ENCODE assay signal across 1 cellular context in the genomic region with DNA sequence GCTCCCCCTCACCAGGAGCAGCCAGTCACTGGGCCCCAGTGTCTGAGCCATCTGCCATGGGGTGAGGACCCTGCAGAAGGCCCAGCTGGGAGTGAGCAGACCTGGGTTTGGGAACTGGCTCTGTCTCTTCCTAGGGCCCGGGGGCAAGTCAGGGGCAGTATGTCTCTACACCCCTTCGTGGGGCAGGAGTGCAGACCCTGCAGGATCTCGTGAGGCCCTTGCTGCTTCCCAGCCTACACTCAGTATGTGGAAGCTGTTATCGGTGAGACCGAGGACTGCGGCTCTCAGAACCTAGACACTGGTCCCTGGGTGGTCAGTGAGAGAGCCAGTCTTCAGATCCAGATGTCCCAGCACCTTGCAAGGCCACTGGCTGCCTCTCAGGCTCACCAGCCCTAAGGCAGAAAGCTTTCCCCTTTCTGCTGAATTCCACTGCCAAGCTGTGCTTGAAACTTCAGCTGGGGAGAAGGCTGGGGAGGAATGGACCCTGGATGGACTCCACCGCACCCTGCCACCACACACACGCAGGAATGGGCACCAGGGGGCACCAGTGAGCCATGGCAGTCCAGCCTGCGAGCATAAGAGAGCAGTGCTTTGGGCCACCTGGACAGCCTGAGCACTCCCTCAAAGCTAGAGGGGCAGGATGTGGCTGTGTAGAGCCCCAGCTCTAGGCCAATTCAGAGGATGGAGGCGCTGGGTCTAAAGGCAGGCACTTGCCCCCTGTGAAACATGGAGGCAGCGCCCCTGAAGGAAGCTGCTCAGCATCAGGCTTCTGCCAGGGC.
TF ChIP-seq lines count a peak whose summit lies in the region.

No MANE protein-coding gene starts in this region.

TF ChIP-seq in HepG2, 621 proteins besides CTCF, POLR2A, EP300 and RAD21 (continued from another document and continues in another):
- peak; percentile 45; the same call in 1 of the 2 replicates for TF ChIP-seq ZBTB34 (CRISPR knock-in tag; IDR thresholded peaks at IDR 0.05)
- peak; percentile 26; the same call in 1 of the 2 replicates for TF ChIP-seq MXD4 (CRISPR knock-in tag; IDR thresholded peaks at IDR 0.05)
- peak; percentile 61; the same call in 1 of the 2 replicates for TF ChIP-seq ERF (CRISPR knock-in tag; IDR thresholded peaks at IDR 0.05)
- no peak for TF ChIP-seq MAF1 (CRISPR knock-in tag; IDR thresholded peaks at IDR 0.05; ENCODE audit: borderline replicate concordance)
- TF ChIP-seq ZSCAN31 (CRISPR knock-in tag; IDR thresholded peaks at IDR 0.05; ENCODE audit: low read depth), result peak; percentile 72; the same call in 1 of the 2 replicates
- 0 out of 2 replicates have a peak, but pooled peaks have one; percentile 62 for TF ChIP-seq ZNF83 (CRISPR knock-in tag; IDR thresholded peaks at IDR 0.05; ENCODE audit: borderline replicate concordance)
- TF ChIP-seq XRCC5 (optimal IDR thresholded peaks at IDR 0.05; ENCODE audit: low read length), result peak; percentile 75
- TF ChIP-seq ZNF781 (CRISPR knock-in tag; IDR thresholded peaks at IDR 0.05; ENCODE audit: borderline replicate concordance, not compliant biosample characterization), result peak; percentile 30
- TF ChIP-seq ZBTB38 (CRISPR knock-in tag; IDR thresholded peaks at IDR 0.05), result peak; percentile 85
- TF ChIP-seq GABPB1 (CRISPR knock-in tag; IDR thresholded peaks at IDR 0.05), result peak; percentile 52
- peak; percentile 43; the same call in 1 of the 2 replicates for TF ChIP-seq FOSL2 (CRISPR knock-in tag; IDR thresholded peaks at IDR 0.05)
- TF ChIP-seq ZNF687 (CRISPR knock-in tag; IDR thresholded peaks at IDR 0.05), result peak; percentile 89
- peak; percentile 54; the same call in 1 of the 2 replicates for TF ChIP-seq SPEN (CRISPR knock-in tag; IDR thresholded peaks at IDR 0.05; ENCODE audit: low read depth)
- TF ChIP-seq, protein P1, sequence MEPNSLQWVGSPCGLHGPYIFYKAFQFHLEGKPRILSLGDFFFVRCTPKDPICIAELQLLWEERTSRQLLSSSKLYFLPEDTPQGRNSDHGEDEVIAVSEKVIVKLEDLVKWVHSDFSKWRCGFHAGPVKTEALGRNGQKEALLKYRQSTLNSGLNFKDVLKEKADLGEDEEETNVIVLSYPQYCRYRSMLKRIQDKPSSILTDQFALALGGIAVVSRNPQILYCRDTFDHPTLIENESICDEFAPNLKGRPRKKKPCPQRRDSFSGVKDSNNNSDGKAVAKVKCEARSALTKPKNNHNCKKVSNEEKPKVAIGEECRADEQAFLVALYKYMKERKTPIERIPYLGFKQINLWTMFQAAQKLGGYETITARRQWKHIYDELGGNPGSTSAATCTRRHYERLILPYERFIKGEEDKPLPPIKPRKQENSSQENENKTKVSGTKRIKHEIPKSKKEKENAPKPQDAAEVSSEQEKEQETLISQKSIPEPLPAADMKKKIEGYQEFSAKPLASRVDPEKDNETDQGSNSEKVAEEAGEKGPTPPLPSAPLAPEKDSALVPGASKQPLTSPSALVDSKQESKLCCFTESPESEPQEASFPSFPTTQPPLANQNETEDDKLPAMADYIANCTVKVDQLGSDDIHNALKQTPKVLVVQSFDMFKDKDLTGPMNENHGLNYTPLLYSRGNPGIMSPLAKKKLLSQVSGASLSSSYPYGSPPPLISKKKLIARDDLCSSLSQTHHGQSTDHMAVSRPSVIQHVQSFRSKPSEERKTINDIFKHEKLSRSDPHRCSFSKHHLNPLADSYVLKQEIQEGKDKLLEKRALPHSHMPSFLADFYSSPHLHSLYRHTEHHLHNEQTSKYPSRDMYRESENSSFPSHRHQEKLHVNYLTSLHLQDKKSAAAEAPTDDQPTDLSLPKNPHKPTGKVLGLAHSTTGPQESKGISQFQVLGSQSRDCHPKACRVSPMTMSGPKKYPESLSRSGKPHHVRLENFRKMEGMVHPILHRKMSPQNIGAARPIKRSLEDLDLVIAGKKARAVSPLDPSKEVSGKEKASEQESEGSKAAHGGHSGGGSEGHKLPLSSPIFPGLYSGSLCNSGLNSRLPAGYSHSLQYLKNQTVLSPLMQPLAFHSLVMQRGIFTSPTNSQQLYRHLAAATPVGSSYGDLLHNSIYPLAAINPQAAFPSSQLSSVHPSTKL (CRISPR knock-in tag; IDR thresholded peaks at IDR 0.05), result peak; percentile 62; the same call in 1 of the 2 replicates
- no peak for TF ChIP-seq TBP (CRISPR knock-in tag; IDR thresholded peaks at IDR 0.05)
- TF ChIP-seq HNRNPL (IDR thresholded peaks at IDR 0.05; ENCODE audit: low read depth, low read length), result 0 out of 2 replicates have a peak, but pooled peaks have one; percentile 38
- TF ChIP-seq GATAD2A (CRISPR knock-in tag; IDR thresholded peaks at IDR 0.05), result peak; percentile 78
- TF ChIP-seq, protein P2, sequence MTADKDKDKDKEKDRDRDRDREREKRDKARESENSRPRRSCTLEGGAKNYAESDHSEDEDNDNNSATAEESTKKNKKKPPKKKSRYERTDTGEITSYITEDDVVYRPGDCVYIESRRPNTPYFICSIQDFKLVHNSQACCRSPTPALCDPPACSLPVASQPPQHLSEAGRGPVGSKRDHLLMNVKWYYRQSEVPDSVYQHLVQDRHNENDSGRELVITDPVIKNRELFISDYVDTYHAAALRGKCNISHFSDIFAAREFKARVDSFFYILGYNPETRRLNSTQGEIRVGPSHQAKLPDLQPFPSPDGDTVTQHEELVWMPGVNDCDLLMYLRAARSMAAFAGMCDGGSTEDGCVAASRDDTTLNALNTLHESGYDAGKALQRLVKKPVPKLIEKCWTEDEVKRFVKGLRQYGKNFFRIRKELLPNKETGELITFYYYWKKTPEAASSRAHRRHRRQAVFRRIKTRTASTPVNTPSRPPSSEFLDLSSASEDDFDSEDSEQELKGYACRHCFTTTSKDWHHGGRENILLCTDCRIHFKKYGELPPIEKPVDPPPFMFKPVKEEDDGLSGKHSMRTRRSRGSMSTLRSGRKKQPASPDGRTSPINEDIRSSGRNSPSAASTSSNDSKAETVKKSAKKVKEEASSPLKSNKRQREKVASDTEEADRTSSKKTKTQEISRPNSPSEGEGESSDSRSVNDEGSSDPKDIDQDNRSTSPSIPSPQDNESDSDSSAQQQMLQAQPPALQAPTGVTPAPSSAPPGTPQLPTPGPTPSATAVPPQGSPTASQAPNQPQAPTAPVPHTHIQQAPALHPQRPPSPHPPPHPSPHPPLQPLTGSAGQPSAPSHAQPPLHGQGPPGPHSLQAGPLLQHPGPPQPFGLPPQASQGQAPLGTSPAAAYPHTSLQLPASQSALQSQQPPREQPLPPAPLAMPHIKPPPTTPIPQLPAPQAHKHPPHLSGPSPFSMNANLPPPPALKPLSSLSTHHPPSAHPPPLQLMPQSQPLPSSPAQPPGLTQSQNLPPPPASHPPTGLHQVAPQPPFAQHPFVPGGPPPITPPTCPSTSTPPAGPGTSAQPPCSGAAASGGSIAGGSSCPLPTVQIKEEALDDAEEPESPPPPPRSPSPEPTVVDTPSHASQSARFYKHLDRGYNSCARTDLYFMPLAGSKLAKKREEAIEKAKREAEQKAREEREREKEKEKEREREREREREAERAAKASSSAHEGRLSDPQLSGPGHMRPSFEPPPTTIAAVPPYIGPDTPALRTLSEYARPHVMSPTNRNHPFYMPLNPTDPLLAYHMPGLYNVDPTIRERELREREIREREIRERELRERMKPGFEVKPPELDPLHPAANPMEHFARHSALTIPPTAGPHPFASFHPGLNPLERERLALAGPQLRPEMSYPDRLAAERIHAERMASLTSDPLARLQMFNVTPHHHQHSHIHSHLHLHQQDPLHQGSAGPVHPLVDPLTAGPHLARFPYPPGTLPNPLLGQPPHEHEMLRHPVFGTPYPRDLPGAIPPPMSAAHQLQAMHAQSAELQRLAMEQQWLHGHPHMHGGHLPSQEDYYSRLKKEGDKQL (CRISPR knock-in tag; IDR thresholded peaks at IDR 0.05; ENCODE audit: low read depth), result no peak
- 0 out of 2 replicates have a peak, but pooled peaks have one; percentile 38 for TF ChIP-seq ZNF792 (CRISPR knock-in tag; IDR thresholded peaks at IDR 0.05)
- TF ChIP-seq TOE1 (CRISPR knock-in tag; IDR thresholded peaks at IDR 0.05), result no peak
- TF ChIP-seq GFI1 (CRISPR knock-in tag; IDR thresholded peaks at IDR 0.05; ENCODE audit: borderline replicate concordance), result peak; percentile 36; the same call in 1 of the 2 replicates
- no peak for TF ChIP-seq ZNF598 (CRISPR knock-in tag; IDR thresholded peaks at IDR 0.05; ENCODE audit: borderline replicate concordance)
- 0 out of 2 replicates have a peak, but pooled peaks have one; percentile 24 for TF ChIP-seq ZNF34 (CRISPR knock-in tag; IDR thresholded peaks at IDR 0.05; ENCODE audit: borderline replicate concordance)
- TF ChIP-seq SMYD3 (CRISPR knock-in tag; IDR thresholded peaks at IDR 0.05), result 0 out of 2 replicates have a peak, but pooled peaks have one; percentile 36
- 0 out of 2 replicates have a peak, but pooled peaks have one; percentile 31 for TF ChIP-seq THRA (CRISPR knock-in tag; IDR thresholded peaks at IDR 0.05; ENCODE audit: borderline replicate concordance)
- no peak for TF ChIP-seq NONO (IDR thresholded peaks at IDR 0.05)
- 0 out of 2 replicates have a peak, but pooled peaks have one; percentile 33 for TF ChIP-seq NONO (CRISPR knock-in tag; conservative IDR thresholded peaks at IDR 0.05)
- TF ChIP-seq HOXA3 (CRISPR knock-in tag; IDR thresholded peaks at IDR 0.05), result peak; percentile 44; the same call in 1 of the 2 replicates
- TF ChIP-seq ZNF292 (CRISPR knock-in tag; IDR thresholded peaks at IDR 0.05; ENCODE audit: borderline replicate concordance, low read depth), result peak; percentile 81; the same call in 1 of the 2 replicates
- peak; percentile 49; the same call in 1 of the 2 replicates for TF ChIP-seq ZNF652 (CRISPR knock-in tag; IDR thresholded peaks at IDR 0.05; ENCODE audit: borderline replicate concordance, low read depth)
- no peak for TF ChIP-seq SUZ12 (IDR thresholded peaks at IDR 0.05; ENCODE audit: low read depth, low read length)
- TF ChIP-seq MAZ (IDR thresholded peaks at IDR 0.05; ENCODE audit: borderline replicate concordance, low read depth, low read length), result no peak
- TF ChIP-seq MAZ (CRISPR knock-in tag; IDR thresholded peaks at IDR 0.05; ENCODE audit: low read depth), result peak; percentile 66
- TF ChIP-seq SOX13 (IDR thresholded peaks at IDR 0.05), result no peak
- TF ChIP-seq SOX13 (CRISPR knock-in tag; conservative IDR thresholded peaks at IDR 0.05 in 1 of 2, IDR thresholded peaks at IDR 0.05 in 1 of 2), result peak in 1 of 2 experiments; percentile 16; a peak in 1 of 4 replicates
- TF ChIP-seq RARA (CRISPR knock-in tag; IDR thresholded peaks at IDR 0.05), result 0 out of 2 replicates have a peak, but pooled peaks have one; percentile 15
- TF ChIP-seq, protein P3, sequence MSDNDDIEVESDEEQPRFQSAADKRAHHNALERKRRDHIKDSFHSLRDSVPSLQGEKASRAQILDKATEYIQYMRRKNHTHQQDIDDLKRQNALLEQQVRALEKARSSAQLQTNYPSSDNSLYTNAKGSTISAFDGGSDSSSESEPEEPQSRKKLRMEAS (IDR thresholded peaks at IDR 0.05), result peak; percentile 40; the same call in 1 of the 2 replicates
- 0 out of 2 replicates have a peak, but pooled peaks have one; percentile 14 for TF ChIP-seq ELF3 (CRISPR knock-in tag; IDR thresholded peaks at IDR 0.05)
- TF ChIP-seq, protein P4, sequence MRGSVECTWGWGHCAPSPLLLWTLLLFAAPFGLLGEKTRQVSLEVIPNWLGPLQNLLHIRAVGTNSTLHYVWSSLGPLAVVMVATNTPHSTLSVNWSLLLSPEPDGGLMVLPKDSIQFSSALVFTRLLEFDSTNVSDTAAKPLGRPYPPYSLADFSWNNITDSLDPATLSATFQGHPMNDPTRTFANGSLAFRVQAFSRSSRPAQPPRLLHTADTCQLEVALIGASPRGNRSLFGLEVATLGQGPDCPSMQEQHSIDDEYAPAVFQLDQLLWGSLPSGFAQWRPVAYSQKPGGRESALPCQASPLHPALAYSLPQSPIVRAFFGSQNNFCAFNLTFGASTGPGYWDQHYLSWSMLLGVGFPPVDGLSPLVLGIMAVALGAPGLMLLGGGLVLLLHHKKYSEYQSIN (CRISPR knock-in tag; IDR thresholded peaks at IDR 0.05; ENCODE audit: borderline replicate concordance), result no peak
- peak; percentile 68 for TF ChIP-seq HNF4A (CRISPR knock-in tag; IDR thresholded peaks at IDR 0.05)
